Comparison of ENCODE assay signal across 8 cellular contexts in genomic region chr4:145840162-145840768, GRCh38.
DNase-seq lines count a peak whose midpoint lies in the region; ATAC-seq and TF ChIP-seq lines count a peak whose summit lies in the region.

No MANE protein-coding gene starts in this region.

- peaks cover 11% of the 10 kb centered on the region for H3K4me1 ChIP-seq in CD8-positive, alpha-beta T cell (ENCODE audit: insufficient read depth, low read length)
- H3K4me1 ChIP-seq in adipocyte (ENCODE audit: control insufficient read depth, insufficient read depth, low read length) (peaks cover 9% of the 10 kb centered on the region), hepatocyte (ENCODE audit: insufficient read depth) (no peaks in the 10 kb centered on the region), upper lobe of left lung (no peaks in the 10 kb centered on the region)

- TF ChIP-seq CTCF in CD8-positive, alpha-beta T cell (IDR thresholded peaks at IDR 0.05): peak; percentile 31
- TF ChIP-seq CTCF in hepatocyte (IDR thresholded peaks at IDR 0.05; ENCODE audit: poor library complexity) (peak; percentile 43), upper lobe of left lung (IDR thresholded peaks at IDR 0.05) (peak in 3 of 6 experiments; percentile 49 to 56 (median 52))

- peaks cover 57% of the 10 kb centered on the region for H3K36me3 Mint-ChIP-seq in CD8-positive, alpha-beta T cell

- TF ChIP-seq EP300 in upper lobe of left lung (IDR thresholded peaks at IDR 0.05): no peak

- H3K9me3 Mint-ChIP-seq in CD8-positive, alpha-beta T cell: no peaks in the 10 kb centered on the region

- H3K9ac ChIP-seq in adipocyte (ENCODE audit: low read length): no peak overlapping the region

- H3K4me3 Mint-ChIP-seq in CD8-positive, alpha-beta T cell: no peak overlapping the region

- no peaks in the 10 kb centered on the region for H4K20me1 ChIP-seq in hepatocyte (ENCODE audit: insufficient read depth, poor library complexity, severe bottlenecking)

- peak; percentile 84 for ATAC-seq in CD8-positive, alpha-beta T cell
- peak; percentile 74 for ATAC-seq in GM18499 (IDR thresholded peaks at IDR 0.05; ENCODE audit: insufficient read depth, unreplicated experiment)
- peak; percentile 86 for ATAC-seq in HG02763 (IDR thresholded peaks at IDR 0.05; ENCODE audit: unreplicated experiment)
- ATAC-seq in upper lobe of left lung (ENCODE audit: low FRiP score in 2 of 2): peak; percentile 78

- no peaks in the 10 kb centered on the region for H3K9me3 ChIP-seq in CD8-positive, alpha-beta T cell (ENCODE audit: low read length)
- H3K9me3 ChIP-seq in adipocyte (ENCODE audit: control insufficient read depth, low read length) (no peaks in the 10 kb centered on the region), hepatocyte (ENCODE audit: low read depth) (no peaks in the 10 kb centered on the region), upper lobe of left lung (no peaks in the 10 kb centered on the region)

- no peak overlapping the region for H2AFZ ChIP-seq in hepatocyte

- no peak overlapping the region for H3K27ac ChIP-seq in CD8-positive, alpha-beta T cell (ENCODE audit: low read depth, low read length)
- H3K27ac ChIP-seq in hepatocyte (no peak overlapping the region), upper lobe of left lung (no peak overlapping the region)

- no peak for TF ChIP-seq POLR2A in upper lobe of left lung (IDR thresholded peaks at IDR 0.05)

- H3K27me3 Mint-ChIP-seq in CD8-positive, alpha-beta T cell (ENCODE audit: low read depth): no peaks in the 10 kb centered on the region

- POLR2A ChIA-PET in CD8-positive, alpha-beta T cell (lab: Charles Lee): no interaction called here

- intact Hi-C loops in CD8-positive, alpha-beta T cell (cut with DNase I, micrococcal nuclease): loop anchor here in 1 of 2 experiments (5.0 kb wide), 1 partner anchor 97 kb away; the partner anchor contains the start of gene ZNF827

- H3K27me3 ChIP-seq in CD8-positive, alpha-beta T cell (ENCODE audit: insufficient read depth, low read length): no peaks in the 10 kb centered on the region
- H3K27me3 ChIP-seq in adipocyte (replicated peaks; ENCODE audit: control insufficient read depth, insufficient read depth, low read length): no peaks in the 10 kb centered on the region
- H3K27me3 ChIP-seq in hepatocyte: no peaks in the 10 kb centered on the region
- no peaks in the 10 kb centered on the region for H3K27me3 ChIP-seq in upper lobe of left lung

- no peaks in the 10 kb centered on the region for H3K9me2 ChIP-seq in hepatocyte (replicated peaks; ENCODE audit: insufficient read depth)

- 69% methylated on average over 3 of the region's 3 CpGs for WGBS in hepatocyte (ENCODE audit: low lambda C conversion rate, missing lambda C conversion rate)
- 62 to 67% methylated on average over 3 of the region's 3 CpGs for WGBS in upper lobe of left lung, 2 donors

- CTCF ChIA-PET in CD8-positive, alpha-beta T cell (lab: Charles Lee): interaction anchor here (0.6 to 1.0 kb wide), 2 partner anchors 10 to 37 kb away, joined by 3 read pairs; no protein-coding TSS in a partner anchor

- no peaks in the 10 kb centered on the region for H3K36me3 ChIP-seq in CD8-positive, alpha-beta T cell (ENCODE audit: insufficient read depth, low read length)
- H3K36me3 ChIP-seq in adipocyte (ENCODE audit: control insufficient read depth, insufficient read depth, low read length, severe bottlenecking): no peaks in the 10 kb centered on the region
- no peaks in the 10 kb centered on the region for H3K36me3 ChIP-seq in hepatocyte (replicated peaks; ENCODE audit: insufficient read depth, low read depth)
- H3K36me3 ChIP-seq in upper lobe of left lung: peaks cover 0 to 5% (median 0%) of the 10 kb centered on the region in 4 donors

- no peaks in the 10 kb centered on the region for H3K79me2 ChIP-seq in hepatocyte

- H3K4me1 Mint-ChIP-seq in CD8-positive, alpha-beta T cell (ENCODE audit: low read depth): peaks cover 24% of the 10 kb centered on the region

- no peak for DNase-seq in CD8-positive, alpha-beta T cell
- DNase-seq in NCI-H2081 (lab: John Stamatoyannopoulos, UW) (peak; percentile 12 to 53), adipocyte (ENCODE audit: low read depth) (peak; percentile 67), hepatocyte (ENCODE audit: low spot score) (peak; percentile 33), upper lobe of left lung (no peak), epidermal melanocyte (ENCODE audit: insufficient read length, low spot score) (no peak)

- no peak overlapping the region for H3K4me3 ChIP-seq in CD8-positive, alpha-beta T cell (ENCODE audit: low read depth, low read length)
- H3K4me3 ChIP-seq in adipocyte (ENCODE audit: low read length): no peak overlapping the region
- H3K4me3 ChIP-seq in hepatocyte: no peak overlapping the region
- H3K4me3 ChIP-seq in upper lobe of left lung: no peak overlapping the region

- H3K27ac Mint-ChIP-seq in CD8-positive, alpha-beta T cell: no peak overlapping the region

- no peak overlapping the region for H3K4me2 ChIP-seq in hepatocyte

Comparison
In these comparisons a context has a peak if more than half of its experiments do, and no peak if none do; other contexts are left out.
1. DNase-seq: peak in NCI-H2081 (2 of 2), adipocyte (single experiment) and hepatocyte (single experiment); none in CD8-positive, alpha-beta T cell (0 of 7), upper lobe of left lung (0 of 2) and epidermal melanocyte (single experiment).
2. Peak in every context shown above with its lines, with median percentiles within 50 percentile points of each other: ATAC-seq.